21 cellular contexts compared by ENCODE assay signal in the genomic region with DNA sequence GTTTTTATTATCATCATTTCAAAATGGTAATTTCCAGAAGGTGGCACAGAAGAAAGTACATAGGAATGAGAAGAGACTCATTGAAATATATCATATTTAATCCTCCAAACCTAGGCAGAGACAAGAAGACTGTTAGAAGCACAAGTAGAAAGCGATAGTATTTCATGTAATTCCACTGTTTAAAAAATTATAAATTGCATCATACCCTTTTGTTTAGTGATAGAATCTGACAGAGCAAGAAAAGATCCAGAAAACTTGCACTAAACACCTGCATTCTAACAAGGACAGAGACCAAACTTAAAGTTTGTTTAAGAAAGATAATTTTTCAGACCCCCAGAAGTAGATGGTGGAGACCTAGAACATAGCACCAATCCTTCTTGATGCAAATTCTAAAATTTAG. TPM values are rescaled to one million over a fixed set of nuclear protein-coding genes. Genes with fewer than 3 reads are reported as not detected.
DNase-seq lines count a peak whose midpoint lies in the region; ATAC-seq and TF ChIP-seq lines count a peak whose summit lies in the region.
"Had no signal": no experiment of that assay in that cellular context is flagged by ENCODE, and none has a peak within 500 bp of the region (broad histone marks: within the 10 kb centered on the region; RNA-seq: fewer than 3 reads in every experiment).

No MANE protein-coding gene starts in this region.

- ATAC-seq in SK-N-SH treated with all-trans-retinoic acid at 6 μM for 48 hours, result no peak
- no peak for ATAC-seq in HG03520 (IDR thresholded peaks at IDR 0.05; ENCODE audit: unreplicated experiment)
- ATAC-seq: CD8-positive, alpha-beta T cell; PC-3 had no signal

- H3K79me2 ChIP-seq in SK-N-SH (ENCODE audit: insufficient read depth), result no peaks in the 10 kb centered on the region
- H3K79me2 ChIP-seq in PC-9 (ENCODE audit: low read depth), result no peaks in the 10 kb centered on the region
- H3K79me2 ChIP-seq in smooth muscle cell (ENCODE audit: low read depth), result no peaks in the 10 kb centered on the region

- peaks cover 22% of the 10 kb centered on the region for H3K27me3 Mint-ChIP-seq in osteocyte (ENCODE audit: unreplicated experiment)

- no peak overlapping the region for H3K4me3 ChIP-seq in SK-N-SH (ENCODE audit: low read depth in 2 of 2, low read length in 1 of 2)
- H3K4me3 ChIP-seq in PC-9, result no peak overlapping the region
- no peak overlapping the region for H3K4me3 ChIP-seq in smooth muscle cell
- H3K4me3 ChIP-seq: BLaER1 treated with 17β-estradiol and CSF1 and Interleukin-3, amounts not matched to agents 10 nM and 100 nM had no signal

- H3K36me3 ChIP-seq in SK-N-SH (replicated peaks in 1 of 2; ENCODE audit: control insufficient read depth in 1 of 2, insufficient read depth in 2 of 2, low read length in 1 of 2), result no peaks in the 10 kb centered on the region
- H3K36me3 ChIP-seq in PC-9 (ENCODE audit: low read depth), result no peaks in the 10 kb centered on the region
- H3K36me3 ChIP-seq in smooth muscle cell (ENCODE audit: low read depth), result no peaks in the 10 kb centered on the region
- H3K36me3 ChIP-seq: BLaER1 treated with 17β-estradiol and CSF1 and Interleukin-3, amounts not matched to agents 10 nM and 100 nM had no signal

- H3K9ac ChIP-seq in SK-N-SH, result no peak overlapping the region
- H3K9ac ChIP-seq in smooth muscle cell (ENCODE audit: low read depth), result peak overlapping the region; percentile 29
- H3K9ac ChIP-seq: BLaER1 treated with 17β-estradiol and CSF1 and Interleukin-3, amounts not matched to agents 10 nM and 100 nM had no signal

- no peak for TF ChIP-seq RAD21 in SK-N-SH (IDR thresholded peaks at IDR 0.05; ENCODE audit: low read length)

- WGBS in SK-N-SH (ENCODE audit: low lambda C conversion rate), result 72% methylated on average over 1 of the region's 1 CpG
- 80% methylated on average over 1 of the region's 1 CpG for WGBS in smooth muscle cell (ENCODE audit: low lambda C conversion rate)

- H3K27ac ChIP-seq in SK-N-SH (ENCODE audit: low read depth in 2 of 2, low read length in 1 of 2) (peak overlapping the region in 1 of 2 experiments; percentile 71; a peak in 1 of 4 replicates), PC-9 (no peak overlapping the region), smooth muscle cell (ENCODE audit: low read depth) (peak overlapping the region; percentile 62)
- H3K27ac ChIP-seq: BLaER1 treated with 17β-estradiol and CSF1 and Interleukin-3, amounts not matched to agents 10 nM and 100 nM; RWPE1 had no signal

- intact Hi-C loops in PC-9 (cut with micrococcal nuclease; ENCODE audit: unreplicated experiment), result no loop called here

- H2AFZ ChIP-seq in SK-N-SH (ENCODE audit: low read depth), result peak overlapping the region; percentile 58; the same call in 1 of the 2 replicates
- H2AFZ ChIP-seq in PC-9, result peak overlapping the region; percentile 55; the same call in 1 of the 2 replicates
- peak overlapping the region; percentile 62 for H2AFZ ChIP-seq in smooth muscle cell (ENCODE audit: low read depth)

- H3F3A ChIP-seq in SK-N-SH (replicated peaks; ENCODE audit: insufficient read depth), result no peaks in the 10 kb centered on the region
- H3F3A ChIP-seq in PC-9 (ENCODE audit: insufficient read depth, low read depth), result no peaks in the 10 kb centered on the region
- H3F3A ChIP-seq in smooth muscle cell (ENCODE audit: low read depth), result peaks cover 14% of the 10 kb centered on the region

- POLR2A ChIA-PET in SK-N-SH (lab: Yijun Ruan, JAX), result no interaction called here
- POLR2A ChIA-PET in PC-9 (lab: Charles Lee; ENCODE audit: unreplicated experiment), result no interaction called here

- peaks cover 4% of the 10 kb centered on the region for H3K4me1 Mint-ChIP-seq in osteocyte (ENCODE audit: unreplicated experiment)

- H3K36me3 Mint-ChIP-seq in osteocyte (ENCODE audit: unreplicated experiment), result no peaks in the 10 kb centered on the region

- no peak overlapping the region for H3K4me3 Mint-ChIP-seq in osteocyte (ENCODE audit: unreplicated experiment)
- H3K4me3 Mint-ChIP-seq: CD8-positive, alpha-beta T cell had no signal

- no peak overlapping the region for H3K27ac Mint-ChIP-seq in osteocyte (ENCODE audit: unreplicated experiment)
- H3K27ac Mint-ChIP-seq: CD8-positive, alpha-beta T cell had no signal

- no peak for TF ChIP-seq EP300 in SK-N-SH (IDR thresholded peaks at IDR 0.05; ENCODE audit: borderline replicate concordance in 1 of 2, low read depth in 1 of 2, low read length in 1 of 2)

- H3K4me2 ChIP-seq in SK-N-SH (no peak overlapping the region), PC-9 (no peak overlapping the region), smooth muscle cell (peak overlapping the region; percentile 63)
- H3K4me2 ChIP-seq: BLaER1 treated with 17β-estradiol and CSF1 and Interleukin-3, amounts not matched to agents 10 nM and 100 nM had no signal

- H3K4me1 ChIP-seq in SK-N-SH (ENCODE audit: control insufficient read depth in 1 of 2, insufficient read depth in 2 of 2, low read depth in 1 of 2, low read length in 1 of 2) (peaks cover 0 to 10% of the 10 kb centered on the region in 2 experiments; a peak in 2 of 4 replicates), PC-9 (replicated peaks; ENCODE audit: insufficient read depth) (no peaks in the 10 kb centered on the region), smooth muscle cell (ENCODE audit: low read depth) (no peaks in the 10 kb centered on the region)
- H3K4me1 ChIP-seq: BLaER1 treated with 17β-estradiol and CSF1 and Interleukin-3, amounts not matched to agents 10 nM and 100 nM had no signal

- H3K9me3 ChIP-seq in SK-N-SH, result no peaks in the 10 kb centered on the region
- no peaks in the 10 kb centered on the region for H3K9me3 ChIP-seq in PC-9 (ENCODE audit: insufficient read depth, low read depth)
- H3K9me3 ChIP-seq in smooth muscle cell (replicated peaks; ENCODE audit: low read depth), result no peaks in the 10 kb centered on the region
- H3K9me3 ChIP-seq: BLaER1 treated with 17β-estradiol and CSF1 and Interleukin-3, amounts not matched to agents 10 nM and 100 nM had no signal

- H3K27me3 ChIP-seq in SK-N-SH (ENCODE audit: insufficient read depth), result no peaks in the 10 kb centered on the region
- H3K27me3 ChIP-seq in PC-9 (ENCODE audit: insufficient read depth, low read depth), result no peaks in the 10 kb centered on the region
- no peaks in the 10 kb centered on the region for H3K27me3 ChIP-seq in smooth muscle cell (ENCODE audit: low read depth)
- H3K27me3 ChIP-seq: BLaER1 treated with 17β-estradiol and CSF1 and Interleukin-3, amounts not matched to agents 10 nM and 100 nM had no signal

- TF ChIP-seq CTCF in SK-N-SH (IDR thresholded peaks at IDR 0.05) (no peak), PC-9 (conservative IDR thresholded peaks at IDR 0.05) (no peak), smooth muscle cell (IDR thresholded peaks at IDR 0.05; ENCODE audit: borderline replicate concordance, insufficient read depth, poor library complexity, severe bottlenecking) (no peak), osteocyte (IDR thresholded peaks at IDR 0.05) (no peak)

- DNase-seq in SK-N-SH (no peak), PC-9 (no peak), fibroblast of peridontal ligament (ENCODE audit: extremely low read depth) (peak; percentile 11), smooth muscle cell (lab: John Stamatoyannopoulos, UW; ENCODE audit: unreplicated experiment) (no peak), osteocyte (ENCODE audit: extremely low spot score, unreplicated experiment) (no peak), OCI-M2 (lab: John Stamatoyannopoulos, UW; ENCODE audit: unreplicated experiment) (no peak)
- DNase-seq: CD8-positive, alpha-beta T cell; DMS79; Kasumi-1; MM.1S; NCI-H1092; NCI-H1436 treated with DMSO at 0.1 percent for 48 hours; NCI-H2081; PC-3; SIG-M5 had no signal

- CTCF ChIA-PET in SK-N-SH (lab: Yijun Ruan, JAX) (interaction anchor here (1.3 kb wide), 1 partner anchor 19 kb away, joined by 3 read pairs; no protein-coding TSS in a partner anchor), PC-9 (lab: Charles Lee) (no interaction called here)

- H4K20me1 ChIP-seq in SK-N-SH (ENCODE audit: insufficient read depth) (no peaks in the 10 kb centered on the region), PC-9 (ENCODE audit: insufficient read depth) (no peaks in the 10 kb centered on the region), smooth muscle cell (ENCODE audit: low read depth) (no peaks in the 10 kb centered on the region)
- H4K20me1 ChIP-seq: BLaER1 treated with 17β-estradiol and CSF1 and Interleukin-3, amounts not matched to agents 10 nM and 100 nM had no signal

- peaks cover 7% of the 10 kb centered on the region for H3K9me3 Mint-ChIP-seq in osteocyte (ENCODE audit: unreplicated experiment)

- BruUV-seq in PC-9 (replicated peaks; lab: Mats Ljungman, UMichigan), result no TSS peak

- peaks cover 3% of the 10 kb centered on the region; the same call in 1 of the 2 replicates for H3K9me2 ChIP-seq in SK-N-SH
- peaks cover 3% of the 10 kb centered on the region; the same call in 1 of the 2 replicates for H3K9me2 ChIP-seq in PC-9 (ENCODE audit: insufficient read depth)

TF ChIP-seq in SK-N-SH treated with all-trans-retinoic acid at 6 μM for 48 hours, 23 proteins besides CTCF, POLR2A, EP300 and RAD21 (continues in another document):
- TF ChIP-seq, protein P1, sequence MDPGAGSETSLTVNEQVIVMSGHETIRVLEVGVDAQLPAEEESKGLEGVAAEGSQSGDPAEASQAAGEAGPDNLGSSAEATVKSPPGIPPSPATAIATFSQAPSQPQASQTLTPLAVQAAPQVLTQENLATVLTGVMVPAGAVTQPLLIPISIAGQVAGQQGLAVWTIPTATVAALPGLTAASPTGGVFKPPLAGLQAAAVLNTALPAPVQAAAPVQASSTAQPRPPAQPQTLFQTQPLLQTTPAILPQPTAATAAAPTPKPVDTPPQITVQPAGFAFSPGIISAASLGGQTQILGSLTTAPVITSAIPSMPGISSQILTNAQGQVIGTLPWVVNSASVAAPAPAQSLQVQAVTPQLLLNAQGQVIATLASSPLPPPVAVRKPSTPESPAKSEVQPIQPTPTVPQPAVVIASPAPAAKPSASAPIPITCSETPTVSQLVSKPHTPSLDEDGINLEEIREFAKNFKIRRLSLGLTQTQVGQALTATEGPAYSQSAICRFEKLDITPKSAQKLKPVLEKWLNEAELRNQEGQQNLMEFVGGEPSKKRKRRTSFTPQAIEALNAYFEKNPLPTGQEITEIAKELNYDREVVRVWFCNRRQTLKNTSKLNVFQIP (CRISPR knock-in tag; IDR thresholded peaks at IDR 0.05; ENCODE audit: borderline replicate concordance, low read depth), result no peak
- TF ChIP-seq PPARA (CRISPR knock-in tag; IDR thresholded peaks at IDR 0.05; ENCODE audit: borderline replicate concordance), result no peak
- no peak for TF ChIP-seq ESRRG (CRISPR knock-in tag; IDR thresholded peaks at IDR 0.05)
- no peak for TF ChIP-seq ZFP3 (CRISPR knock-in tag; IDR thresholded peaks at IDR 0.05)
- TF ChIP-seq ZFP30 (CRISPR knock-in tag; IDR thresholded peaks at IDR 0.05), result no peak
- TF ChIP-seq BACH2 (CRISPR knock-in tag; IDR thresholded peaks at IDR 0.05; ENCODE audit: borderline replicate concordance), result no peak
- no peak for TF ChIP-seq TOX (CRISPR knock-in tag; IDR thresholded peaks at IDR 0.05; ENCODE audit: borderline replicate concordance)

RNA-seq across cellular contexts. Expression of a gene that starts 56.9 kb away (rescaled TPM):
- polyA plus RNA-seq in SK-N-SH (2012; rRNA removed) (0.02 and 0.06 TPM in 2 replicates), smooth muscle cell (0.33 and 0.46 TPM in 2 replicates)
- 0.03 and 0.05 TPM in 2 replicates for polyA plus RNA-seq in SK-N-SH (2012; cell fraction: cytosol; rRNA removed)
- 0.01 TPM in 1 of 2 replicates, not detected in the other for polyA plus RNA-seq in SK-N-SH (2012; cell fraction: nucleus; rRNA removed)
- total RNA-seq in PC-9 (2021) (0.11 and 0.20 TPM in 2 replicates), smooth muscle cell (0.09 TPM in 2 replicates), osteocyte (not detected in 2 replicates)
- total RNA-seq: HT-29, NCI-H460, PC-3 had no signal
